8 cellular contexts compared by ENCODE assay signal in the genomic region with DNA sequence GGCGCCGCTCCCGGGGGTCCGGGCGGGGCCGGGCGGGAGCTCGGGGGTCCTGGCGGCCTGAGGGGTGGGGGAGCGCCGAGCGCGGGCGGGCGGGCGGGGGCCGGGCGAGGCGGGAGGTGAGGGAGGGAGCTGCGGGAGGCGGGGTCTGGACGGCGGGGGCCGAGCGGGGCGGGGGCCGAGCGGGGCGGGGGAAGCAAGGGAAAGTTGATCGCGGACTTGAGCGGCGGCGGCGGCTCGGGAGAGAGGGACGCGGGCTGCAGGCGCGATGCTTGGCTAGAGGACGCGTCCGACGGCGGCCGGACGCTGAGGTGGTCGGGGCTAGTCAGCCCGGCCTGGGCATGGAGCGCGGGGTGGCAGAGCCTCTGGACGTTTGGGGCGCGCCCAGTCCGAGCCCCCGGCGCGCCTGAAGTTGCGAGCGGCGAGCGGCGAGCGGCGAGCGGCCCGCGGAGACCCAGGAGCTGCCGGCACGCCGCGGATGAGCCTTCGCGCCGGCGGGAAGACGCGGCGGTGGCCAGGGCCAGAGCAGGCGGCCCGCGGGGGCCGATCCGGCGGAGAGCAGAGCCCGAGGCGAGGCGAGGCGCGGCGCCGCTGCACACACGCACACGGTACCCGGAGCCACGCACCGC. TPM values are rescaled to one million over a fixed set of nuclear protein-coding genes. Genes with fewer than 3 reads are reported as not detected.
A peak's percentile ranks its signal among the peaks of the same experiment; 100 is the strongest.
DNase-seq lines count a peak whose midpoint lies in the region; ATAC-seq, FAIRE-seq and TF ChIP-seq lines count a peak whose summit lies in the region.

A gene (plus strand): TSS at position 207 of the 626 bp plus-strand sequence. CDS start 42,912 bp downstream, outside the sequence.

- peaks cover 21% of the 10 kb centered on the region for H3K27me3 ChIP-seq in HAP-1 (ENCODE audit: low read depth)

- H3K27me3 Mint-ChIP-seq in activated naive CD4-positive, alpha-beta T cell treated with anti-CD3 and anti-CD28 coated beads, Interleukin-2, amount 50 U/mL, for 24 hours: peaks cover 23% of the 10 kb centered on the region
- H3K27me3 Mint-ChIP-seq in immature natural killer cell (ENCODE audit: low read depth in 3 of 3): peaks cover 11 to 27% (median 12%) of the 10 kb centered on the region in 3 donors
- H3K27me3 Mint-ChIP-seq in stimulated activated naive CD8-positive, alpha-beta T cell treated with anti-CD3 and anti-CD28 coated beads, Interleukin-15, amount 100 ng/mL, for 72 hours: peaks cover 74% of the 10 kb centered on the region

- peak within 1 kb of the TSS; percentile 100 for H3K4me2 ChIP-seq in A549

- H3K4me3 Mint-ChIP-seq in activated naive CD4-positive, alpha-beta T cell treated with anti-CD3 and anti-CD28 coated beads, Interleukin-2, amount 50 U/mL, for 24 hours: peak within 1 kb of the TSS; percentile 73
- H3K4me3 Mint-ChIP-seq in immature natural killer cell: peak within 1 kb of the TSS; percentile 52 to 76 (median 64)
- peak within 1 kb of the TSS; percentile 64 to 75 for H3K4me3 Mint-ChIP-seq in stimulated activated naive CD8-positive, alpha-beta T cell treated with anti-CD3 and anti-CD28 coated beads, Interleukin-15, amount 100 ng/mL, for 72 hours

- peak; percentile 60 to 65 for ATAC-seq in A549
- peak; percentile 34 for ATAC-seq in stimulated activated naive CD8-positive, alpha-beta T cell treated with anti-CD3 and anti-CD28 coated beads, Interleukin-15, amount 100 ng/mL, for 72 hours
- no peak for ATAC-seq in HG02759 (IDR thresholded peaks at IDR 0.05; ENCODE audit: unreplicated experiment)
- ATAC-seq in HG02840 (IDR thresholded peaks at IDR 0.05; ENCODE audit: low FRiP score, unreplicated experiment): no peak
- no peak for ATAC-seq in GM18873 (IDR thresholded peaks at IDR 0.05; ENCODE audit: low FRiP score, unreplicated experiment)

- CTCF ChIA-PET in A549 (lab: Yijun Ruan, JAX): interaction anchor here (0.9 to 47.4 kb wide), 38 partner anchors 7 to 415 kb away, joined by 3 to 977 read pairs (median 6); a partner anchor contains a TSS

- no peak within 1 kb of the TSS for H3K27ac Mint-ChIP-seq in activated naive CD4-positive, alpha-beta T cell treated with anti-CD3 and anti-CD28 coated beads, Interleukin-2, amount 50 U/mL, for 24 hours
- H3K27ac Mint-ChIP-seq in immature natural killer cell: no peak within 1 kb of the TSS
- no peak within 1 kb of the TSS for H3K27ac Mint-ChIP-seq in stimulated activated naive CD8-positive, alpha-beta T cell treated with anti-CD3 and anti-CD28 coated beads, Interleukin-15, amount 100 ng/mL, for 72 hours

- no peak for TF ChIP-seq RAD21 in A549 (conservative IDR thresholded peaks at IDR 0.05 in 1 of 2, IDR thresholded peaks at IDR 0.05 in 1 of 2)

- TF ChIP-seq CTCF in A549 (IDR thresholded peaks at IDR 0.05): no peak

- FAIRE-seq in A549 (lab: Jason Lieb, UNC): no peak

- no CpG with 5 or more reads among the region's 97 CpGs for WGBS in A549 (ENCODE audit: missing lambda C conversion rate)

- H3K4me1 Mint-ChIP-seq in activated naive CD4-positive, alpha-beta T cell treated with anti-CD3 and anti-CD28 coated beads, Interleukin-2, amount 50 U/mL, for 24 hours: peaks cover 3% of the 10 kb centered on the region
- H3K4me1 Mint-ChIP-seq in immature natural killer cell: peaks cover 5 to 7% of the 10 kb centered on the region in 2 donors
- peaks cover 21% of the 10 kb centered on the region for H3K4me1 Mint-ChIP-seq in stimulated activated naive CD8-positive, alpha-beta T cell treated with anti-CD3 and anti-CD28 coated beads, Interleukin-15, amount 100 ng/mL, for 72 hours

- peaks cover 7% of the 10 kb centered on the region; the same call in 1 of the 3 replicates for H3K4me1 ChIP-seq in A549
- H3K4me1 ChIP-seq in HAP-1: no peaks in the 10 kb centered on the region

- H3K9me3 ChIP-seq in A549 (no peaks in the 10 kb centered on the region), HAP-1 (no peaks in the 10 kb centered on the region)

- in situ Hi-C loops in HAP-1 (cut with MboI; ENCODE audit: low sequenced_read_pairs): no loop called here

- H3K4me3 ChIP-seq in A549: peak within 1 kb of the TSS; percentile 58
- peak within 1 kb of the TSS; percentile 32 for H3K4me3 ChIP-seq in HAP-1

- TF ChIP-seq EP300 in A549 (IDR thresholded peaks at IDR 0.05): no peak

- DNase-seq in A549 (ENCODE audit: low read depth in 1 of 2, low spot score in 1 of 2) (peak; percentile 54 to 59), HAP-1 (ENCODE audit: low spot score in 2 of 2) (peak; percentile 30 to 73), immature natural killer cell (no peak)
- no peak for DNase-seq in stimulated activated naive CD8-positive, alpha-beta T cell treated with anti-CD3 and anti-CD28 coated beads, Interleukin-15, amount 100 ng/mL, for 72 hours

- peak within 1 kb of the TSS; percentile 71 to 91 for H3K27ac ChIP-seq in A549

- peak; percentile 61 for TF ChIP-seq POLR2A in A549 (IDR thresholded peaks at IDR 0.05; ENCODE audit: low read length)

- no peaks in the 10 kb centered on the region for H3K36me3 ChIP-seq in HAP-1 (replicated peaks)

- no peaks in the 10 kb centered on the region for H3K9me3 Mint-ChIP-seq in activated naive CD4-positive, alpha-beta T cell treated with anti-CD3 and anti-CD28 coated beads, Interleukin-2, amount 50 U/mL, for 24 hours
- H3K9me3 Mint-ChIP-seq in immature natural killer cell: no peaks in the 10 kb centered on the region
- H3K9me3 Mint-ChIP-seq in stimulated activated naive CD8-positive, alpha-beta T cell treated with anti-CD3 and anti-CD28 coated beads, Interleukin-15, amount 100 ng/mL, for 72 hours: no peaks in the 10 kb centered on the region

- no peaks in the 10 kb centered on the region for H3K36me3 Mint-ChIP-seq in activated naive CD4-positive, alpha-beta T cell treated with anti-CD3 and anti-CD28 coated beads, Interleukin-2, amount 50 U/mL, for 24 hours
- no peaks in the 10 kb centered on the region for H3K36me3 Mint-ChIP-seq in immature natural killer cell

- POLR2A ChIA-PET in A549 (lab: Yijun Ruan, JAX): interaction anchor here (0.6 to 1.9 kb wide), 3 partner anchors 78 to 377 kb away, joined by 5 to 22 read pairs (median 6); a partner anchor contains a TSS

TF ChIP-seq in A549, 52 proteins besides CTCF, POLR2A, EP300 and RAD21:
- peak in 1 of 2 experiments; percentile 9; a peak in 1 of 5 replicates for TF ChIP-seq JUN (IDR thresholded peaks at IDR 0.05)
- TF ChIP-seq CHD2 (IDR thresholded peaks at IDR 0.05; ENCODE audit: low read length, partially characterized antibody): no peak

RNA-seq across cellular contexts. Expression of the gene that starts here (rescaled TPM):
- polyA plus RNA-seq in A549 (2011; rRNA removed): 1.0 and 1.1 TPM in 2 replicates
- polyA plus RNA-seq in A549 (2012; cell fraction: cytosol; rRNA removed): 2.6 and 3.2 TPM in 2 replicates
- 2.8 and 3.7 TPM in 2 replicates for polyA plus RNA-seq in A549 (2012; cell fraction: nucleus; rRNA removed)
- polyA plus RNA-seq in A549 (2017; fragmentation: RNase III; extraction: RNeasy Plus Mini Kit Qiagen cat#74134 plus additional on column Dnase treatment): 2.1 to 2.3 TPM (median 2.1 TPM) in 3 replicates
- polyA minus RNA-seq in A549 (2011; rRNA and poly(A)+ RNA removed): 3.4 TPM in 2 replicates
- polyA plus RNA-seq in immature natural killer cell: under 1 TPM in 2 of 3 donors, not detected in 1; 0.47 to 0.59 TPM

Comparison
In these comparisons a context has a peak if more than half of its experiments do, and no peak if none do; other contexts are left out.
1. ATAC-seq: peak in A549 (2 of 2) and stimulated activated naive CD8-positive, alpha-beta T cell treated with anti-CD3 and anti-CD28 coated beads, Interleukin-15, amount 100 ng/mL, for 72 hours (single experiment); none in HG02759 (single experiment), HG02840 (single experiment) and GM18873 (single experiment).
2. DNase-seq: peak in A549 (2 of 2) and HAP-1 (2 of 2); none in immature natural killer cell (0 of 3) and stimulated activated naive CD8-positive, alpha-beta T cell treated with anti-CD3 and anti-CD28 coated beads, Interleukin-15, amount 100 ng/mL, for 72 hours (0 of 2).
3. Peak in every context shown above with its lines, with median percentiles within 50 percentile points of each other: H3K4me3 Mint-ChIP-seq.